ENCODE assay signal across 1 cellular context in genomic region chr17:70863436-70864248, GRCh38.
TF ChIP-seq lines count a peak whose summit lies in the region.

No MANE protein-coding gene starts in this region.

TF ChIP-seq in WTC11, 78 proteins besides CTCF, POLR2A, EP300 and RAD21 (continued from another document):
- no peak for TF ChIP-seq ZNF281 (CRISPR knock-in tag; IDR thresholded peaks at IDR 0.05)
- TF ChIP-seq NR1H2 (CRISPR knock-in tag; IDR thresholded peaks at IDR 0.05): no peak
- TF ChIP-seq ESRRA (CRISPR knock-in tag; IDR thresholded peaks at IDR 0.05; ENCODE audit: borderline replicate concordance): no peak
- no peak for TF ChIP-seq TEAD4 (CRISPR knock-in tag; IDR thresholded peaks at IDR 0.05)
- no peak for TF ChIP-seq IRF2 (CRISPR knock-in tag; IDR thresholded peaks at IDR 0.05; ENCODE audit: borderline replicate concordance, low read depth)
- TF ChIP-seq PRRX2 (CRISPR knock-in tag; IDR thresholded peaks at IDR 0.05): no peak
- no peak for TF ChIP-seq ZNF138 (CRISPR knock-in tag; conservative IDR thresholded peaks at IDR 0.05)
- TF ChIP-seq ZNF121 (CRISPR knock-in tag; IDR thresholded peaks at IDR 0.05): no peak
- TF ChIP-seq ZNF263 (CRISPR knock-in tag; IDR thresholded peaks at IDR 0.05; ENCODE audit: low read depth): no peak
- no peak for TF ChIP-seq PRDM15 (CRISPR knock-in tag; IDR thresholded peaks at IDR 0.05)
- no peak for TF ChIP-seq ZNF532 (CRISPR knock-in tag; IDR thresholded peaks at IDR 0.05; ENCODE audit: borderline replicate concordance)
- no peak for TF ChIP-seq AR (CRISPR knock-in tag; IDR thresholded peaks at IDR 0.05)
